In the genomic region with DNA sequence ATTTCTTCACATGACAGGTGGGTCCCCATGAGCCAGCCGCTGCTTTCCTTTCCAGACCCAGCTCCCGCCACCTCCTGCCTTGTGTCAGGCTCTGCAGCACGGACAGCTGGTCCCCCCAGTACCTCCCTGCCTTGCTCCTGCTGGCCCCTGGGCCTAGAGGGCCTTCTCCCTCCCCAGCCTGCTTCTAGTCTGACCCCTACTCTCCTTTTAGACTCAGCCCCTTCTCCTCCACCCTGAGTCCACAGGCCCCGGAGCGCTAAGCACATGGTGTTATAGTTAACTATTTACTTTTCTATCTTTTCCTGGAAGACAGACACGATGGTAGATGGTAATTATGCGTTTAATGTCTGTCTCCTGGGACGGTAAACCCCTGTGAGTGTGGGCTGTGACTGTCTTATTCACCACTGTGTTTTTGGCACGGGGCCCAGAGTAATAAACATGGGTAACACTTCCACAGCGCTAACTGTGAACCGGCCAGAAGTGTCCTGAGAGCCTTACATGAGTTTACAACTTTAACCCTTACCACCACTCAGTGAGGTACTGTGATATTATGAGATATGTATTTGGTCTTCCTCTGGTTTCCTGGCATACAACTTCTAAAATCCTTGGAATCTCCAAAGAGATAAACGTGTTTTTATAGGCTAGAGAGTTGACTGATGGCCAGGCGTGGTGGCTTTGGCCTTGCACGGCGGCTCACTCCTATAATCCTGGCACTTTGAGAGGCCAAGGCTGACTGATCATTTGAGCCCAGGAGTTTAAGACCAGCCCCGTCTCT, we compare ENCODE assay signal across 9 cellular contexts. TPM values are rescaled to one million over a fixed set of nuclear protein-coding genes. Genes with fewer than 3 reads are reported as not detected.
DNase-seq lines count a peak whose midpoint lies in the region; ATAC-seq, FAIRE-seq and TF ChIP-seq lines count a peak whose summit lies in the region.
"Had no signal": no experiment of that assay in that cellular context is flagged by ENCODE, and none has a peak within 500 bp of the region (broad histone marks: within the 10 kb centered on the region; RNA-seq: fewer than 3 reads in every experiment).

No MANE protein-coding gene starts in this region.

- 30 to 32% methylated on average over 16 of the region's 16 CpGs for WGBS in thyroid gland, 2 donors

- H3K27me3 Mint-ChIP-seq in osteocyte (ENCODE audit: unreplicated experiment) = no peaks in the 10 kb centered on the region

- no peak overlapping the region for H3K4me3 Mint-ChIP-seq in osteocyte (ENCODE audit: unreplicated experiment)

- H3K27ac ChIP-seq in VCaP (peak overlapping the region; percentile 67), kidney (ENCODE audit: low read depth in 2 of 2, low read length in 2 of 2) (peak overlapping the region; percentile 60 to 76), thyroid gland (peak overlapping the region; percentile 45 to 77 (median 66)), dorsolateral prefrontal cortex (peak overlapping the region in 3 of 59 donors; percentile 15 to 34 (median 23))
- H3K27ac ChIP-seq: tibial nerve had no signal

- H3K9ac ChIP-seq in kidney (ENCODE audit: low read length in 2 of 2) = no peak overlapping the region

- H3K36me3 ChIP-seq in kidney (ENCODE audit: control insufficient read depth in 1 of 2, insufficient read depth in 2 of 2, low read length in 2 of 2) (peaks cover 10 to 14% of the 10 kb centered on the region in 2 donors), thyroid gland (peaks cover 0 to 5% of the 10 kb centered on the region in 2 donors)

- peak; percentile 48 for DNase-seq in GM04504 (ENCODE audit: low read depth)
- peak; percentile 88 to 98 (median 98) for DNase-seq in NCI-H1417 (lab: John Stamatoyannopoulos, UW)
- DNase-seq in kidney = no peak
- DNase-seq in thyroid gland = peak; percentile 76 to 77
- no peak for DNase-seq in dorsolateral prefrontal cortex
- no peak for DNase-seq in osteocyte (ENCODE audit: extremely low spot score, unreplicated experiment)

- H3K4me1 ChIP-seq in kidney (ENCODE audit: control insufficient read depth in 1 of 2, insufficient read depth in 1 of 2, low read depth in 1 of 2, low read length in 2 of 2) = peaks cover 6 to 7% of the 10 kb centered on the region in 2 donors
- H3K4me1 ChIP-seq in thyroid gland = peaks cover 21 to 31% of the 10 kb centered on the region in 2 donors

- peaks cover 3% of the 10 kb centered on the region for H3K36me3 Mint-ChIP-seq in osteocyte (ENCODE audit: unreplicated experiment)

- H3K4me1 Mint-ChIP-seq in osteocyte (ENCODE audit: unreplicated experiment) = peaks cover 17% of the 10 kb centered on the region

- FAIRE-seq in kidney (lab: Jason Lieb, UNC) = no peak

- H3K4me3 ChIP-seq in kidney (ENCODE audit: low read length in 2 of 2) (no peak overlapping the region), thyroid gland (replicated peaks in 1 of 3) (no peak overlapping the region), dorsolateral prefrontal cortex (no peak overlapping the region)
- H3K4me3 ChIP-seq: tibial nerve had no signal

- no peak for TF ChIP-seq CTCF in VCaP (conservative IDR thresholded peaks at IDR 0.05)
- no peak for TF ChIP-seq CTCF in kidney (IDR thresholded peaks at IDR 0.05; ENCODE audit: borderline replicate concordance, extremely low read depth, insufficient read depth)
- no peak for TF ChIP-seq CTCF in thyroid gland (IDR thresholded peaks at IDR 0.05)
- TF ChIP-seq CTCF in dorsolateral prefrontal cortex (IDR thresholded peaks at IDR 0.05 in 54 of 56, conservative IDR thresholded peaks at IDR 0.05 in 2 of 56; ENCODE audit: low read depth in 1 of 56, partially characterized antibody in 56 of 56) = no peak
- no peak for TF ChIP-seq CTCF in osteocyte (IDR thresholded peaks at IDR 0.05)

- H3K9me3 ChIP-seq in kidney (ENCODE audit: control insufficient read depth in 1 of 2, low read length in 2 of 2) (no peaks in the 10 kb centered on the region), thyroid gland (no peaks in the 10 kb centered on the region)
- H3K9me3 ChIP-seq: tibial nerve had no signal

- TF ChIP-seq POLR2A in thyroid gland (IDR thresholded peaks at IDR 0.05) = no peak

- H3K27ac Mint-ChIP-seq in osteocyte (ENCODE audit: unreplicated experiment) = no peak overlapping the region

- ATAC-seq in HG03342 (IDR thresholded peaks at IDR 0.05; ENCODE audit: unreplicated experiment) = no peak

- H3K27me3 ChIP-seq in thyroid gland (no peaks in the 10 kb centered on the region), dorsolateral prefrontal cortex (no peaks in the 10 kb centered on the region)
- H3K27me3 ChIP-seq: tibial nerve had no signal

- intact Hi-C loops in kidney (cut with DNase I) = no loop called here
- intact Hi-C loops in thyroid gland (cut with DNase I) = no loop called here
- intact Hi-C loops in dorsolateral prefrontal cortex (cut with DNase I) = no loop called here

- H3K9me3 Mint-ChIP-seq in osteocyte (ENCODE audit: unreplicated experiment) = no peaks in the 10 kb centered on the region

RNA-seq across cellular contexts. Expression of gene DGLUCY, which starts 41.2 kb away (rescaled TPM):
- total RNA-seq in kidney (79.7 TPM), thyroid gland (100 to 1,000 TPM in 3 of 4 donors, 10 to 100 TPM in 1; 58.0 to 125 (median 103) TPM), dorsolateral prefrontal cortex (100 to 1,000 TPM in 58 of 120 experiments, 10 to 100 TPM in 62; 70.3 to 143 (median 98.7) TPM), osteocyte (20.4 and 29.3 TPM in 2 replicates)
- 83.4 TPM for polyA plus RNA-seq in kidney (ENCODE audit: insufficient read depth, low read depth, low replicate concordance)

Comparison
In these comparisons a context has a peak if more than half of its experiments do, and no peak if none do; other contexts are left out.
1. DNase-seq: peak in GM04504 (single experiment), NCI-H1417 (3 of 3) and thyroid gland (2 of 2); none in kidney (single experiment), dorsolateral prefrontal cortex (0 of 10) and osteocyte (single experiment).